ENCODE assay signal across 9 cellular contexts in genomic region chr20:62363920-62364851, GRCh38. TPM values are rescaled to one million over a fixed set of nuclear protein-coding genes. Genes with fewer than 3 reads are reported as not detected.
DNase-seq lines count a peak whose midpoint lies in the region; ATAC-seq and TF ChIP-seq lines count a peak whose summit lies in the region.
"Had no signal": no experiment of that assay in that cellular context is flagged by ENCODE, and none has a peak within 500 bp of the region (broad histone marks: within the 10 kb centered on the region; RNA-seq: fewer than 3 reads in every experiment).

No MANE protein-coding gene starts in this region.

- peaks cover 2% of the 10 kb centered on the region for H3K4me1 Mint-ChIP-seq in neural crest cell

- no peaks in the 10 kb centered on the region for H3K9me3 Mint-ChIP-seq in neural crest cell

- H3K27ac Mint-ChIP-seq in neural crest cell (ENCODE audit: unreplicated experiment), result no peak overlapping the region

- no peak for TF ChIP-seq CTCF in esophagus muscularis mucosa (IDR thresholded peaks at IDR 0.05)
- TF ChIP-seq CTCF in neural crest cell (conservative IDR thresholded peaks at IDR 0.05), result no peak

- no peak for TF ChIP-seq EP300 in esophagus muscularis mucosa (IDR thresholded peaks at IDR 0.05)

- H3K36me3 Mint-ChIP-seq in neural crest cell (ENCODE audit: low read depth), result no peaks in the 10 kb centered on the region

- intact Hi-C loops in esophagus muscularis mucosa (cut with DNase I), result no loop called here
- intact Hi-C loops in aorta (cut with DNase I), result no loop called here

- no peak for TF ChIP-seq POLR2A in esophagus muscularis mucosa (IDR thresholded peaks at IDR 0.05; ENCODE audit: low read depth)

- H3K27ac ChIP-seq in esophagus muscularis mucosa (replicated peaks in 1 of 4), result peak overlapping the region; percentile 93 to 97 (median 94)
- H3K27ac ChIP-seq in aorta (ENCODE audit: low read depth in 1 of 2, low read length in 2 of 2), result peak overlapping the region; percentile 15 to 17
- H3K27ac ChIP-seq: HL-60 had no signal

- DNase-seq in activated CD4-positive, CD25-positive, alpha-beta regulatory T cell treated with anti-CD3 and anti-CD28 coated beads, Interleukin-2, amount 50 U/mL, for 72 hours, result peak; percentile 27
- DNase-seq in esophagus muscularis mucosa (ENCODE audit: extremely low spot score) (no peak), neural crest cell (ENCODE audit: low read depth, low spot score) (no peak), aorta (peak; percentile 58 to 81), DMS53 (lab: John Stamatoyannopoulos, UW) (no peak)

- peak overlapping the region; percentile 82 for H3K4me3 Mint-ChIP-seq in neural crest cell

- no peaks in the 10 kb centered on the region for H3K27me3 ChIP-seq in esophagus muscularis mucosa
- no peaks in the 10 kb centered on the region for H3K27me3 ChIP-seq in aorta (ENCODE audit: control insufficient read depth in 1 of 2, insufficient read depth in 2 of 2, low read length in 1 of 2)

- 68% methylated on average over 21 of the region's 22 CpGs for WGBS in esophagus muscularis mucosa
- 58 to 61% methylated on average over 22 of the region's 22 CpGs for WGBS in aorta, 2 donors

- H3K27me3 Mint-ChIP-seq in neural crest cell (ENCODE audit: low read depth), result peaks cover 10% of the 10 kb centered on the region

- ATAC-seq in activated CD4-positive, CD25-positive, alpha-beta regulatory T cell treated with anti-CD3 and anti-CD28 coated beads, Interleukin-2, amount 50 U/mL, for 24 hours, result no peak
- ATAC-seq in aorta (ENCODE audit: low FRiP score) (no peak), HG02870 (IDR thresholded peaks at IDR 0.05; ENCODE audit: unreplicated experiment) (no peak), HG02884 (IDR thresholded peaks at IDR 0.05; ENCODE audit: unreplicated experiment) (no peak)

- H3K9me3 ChIP-seq in esophagus muscularis mucosa, result no peaks in the 10 kb centered on the region
- H3K9me3 ChIP-seq in aorta (ENCODE audit: control insufficient read depth, low read length), result no peaks in the 10 kb centered on the region

- H3K4me3 ChIP-seq in esophagus muscularis mucosa (peak overlapping the region; percentile 72 to 96 (median 88)), aorta (ENCODE audit: low read length in 2 of 2) (no peak overlapping the region)

- peaks cover 83 to 97% (median 94%) of the 10 kb centered on the region in 4 donors for H3K4me1 ChIP-seq in esophagus muscularis mucosa
- no peaks in the 10 kb centered on the region for H3K4me1 ChIP-seq in aorta (ENCODE audit: control insufficient read depth in 1 of 2, insufficient read depth in 2 of 2, low read length in 2 of 2)

- H3K36me3 ChIP-seq in esophagus muscularis mucosa (peaks cover 0 to 14% (median 9%) of the 10 kb centered on the region in 4 donors), aorta (ENCODE audit: control insufficient read depth in 1 of 2, insufficient read depth in 2 of 2, low read length in 1 of 2) (peaks cover 0 to 1% of the 10 kb centered on the region in 2 donors)

RNA-seq across cellular contexts. Expression of gene LAMA5, which starts 2.9 kb away (rescaled TPM):
- 100 to 1,000 TPM in 3 of 4 donors, 10 to 100 TPM in 1; 70.1 to 257 (median 150) TPM for total RNA-seq in esophagus muscularis mucosa
- total RNA-seq in neural crest cell, result 35.0 and 38.8 TPM in 2 replicates
- 100 to 1,000 TPM; 361 to 395 TPM for total RNA-seq in aorta
- 100 to 1,000 TPM in 1 of 2 donors, 10 to 100 TPM in 1; 52.2 to 345 TPM for polyA plus RNA-seq in aorta

RNA-seq across cellular contexts. Expression of gene RPS21, which starts 22.7 kb away (rescaled TPM):
- total RNA-seq in esophagus muscularis mucosa (1,000 to 10,000 TPM in 2 of 4 donors, 100 to 1,000 TPM in 2; 581 to 2,787 (median 1,391) TPM), neural crest cell (1,298 and 1,312 TPM in 2 replicates), aorta (1,000 to 10,000 TPM in 1 of 2 donors, 100 to 1,000 TPM in 1; 965 to 1,002 TPM)
- 1,000 to 10,000 TPM; 4,520 to 6,824 TPM for polyA plus RNA-seq in aorta

RNA-seq across cellular contexts. Expression of gene CABLES2, which starts 42.9 kb away (rescaled TPM):
- total RNA-seq in esophagus muscularis mucosa, result 1 to 10 TPM; 2.0 to 6.9 (median 4.1) TPM
- total RNA-seq in neural crest cell, result 25.2 and 26.6 TPM in 2 replicates
- total RNA-seq in aorta, result 1 to 10 TPM; 3.0 to 4.2 TPM
- 1 to 10 TPM; 1.8 to 2.1 TPM for polyA plus RNA-seq in aorta

Comparison
In these comparisons a context has a peak if more than half of its experiments do, and no peak if none do; other contexts are left out.
1. DNase-seq: peak in activated CD4-positive, CD25-positive, alpha-beta regulatory T cell treated with anti-CD3 and anti-CD28 coated beads, Interleukin-2, amount 50 U/mL, for 72 hours (single experiment) and aorta (2 of 2); none in esophagus muscularis mucosa (single experiment), neural crest cell (single experiment) and DMS53 (single experiment).
2. H3K4me3 ChIP-seq: peak in esophagus muscularis mucosa (4 of 4); none in aorta (0 of 2).